ENCODE assay signal across 2 cellular contexts in genomic region chr12:93966516-93967133, GRCh38.
TF ChIP-seq lines count a peak whose summit lies in the region.

No MANE protein-coding gene starts in this region.

TF ChIP-seq in HepG2, 621 proteins besides CTCF, POLR2A, EP300 and RAD21 (continued from another document):
- TF ChIP-seq PHF20 (CRISPR knock-in tag; IDR thresholded peaks at IDR 0.05) (no peak), ZNF83 (CRISPR knock-in tag; IDR thresholded peaks at IDR 0.05; ENCODE audit: borderline replicate concordance) (no peak), KDM5B (CRISPR knock-in tag; IDR thresholded peaks at IDR 0.05; ENCODE audit: borderline replicate concordance) (no peak), ZXDC (CRISPR knock-in tag; IDR thresholded peaks at IDR 0.05) (no peak), PHF5A (CRISPR knock-in tag; IDR thresholded peaks at IDR 0.05; ENCODE audit: low read depth, unreplicated experiment) (no peak), HMG20B (CRISPR knock-in tag; conservative IDR thresholded peaks at IDR 0.05) (no peak), PCBP2 (optimal IDR thresholded peaks at IDR 0.05; ENCODE audit: low read depth, low read length, poor library complexity, severe bottlenecking) (peak; percentile 93), FOXK1 (CRISPR knock-in tag; IDR thresholded peaks at IDR 0.05; ENCODE audit: borderline replicate concordance, low read depth) (no peak), MED13 (CRISPR knock-in tag; IDR thresholded peaks at IDR 0.05) (no peak), TBX2 (CRISPR knock-in tag; IDR thresholded peaks at IDR 0.05; ENCODE audit: borderline replicate concordance) (no peak), FOSL1 (CRISPR knock-in tag; IDR thresholded peaks at IDR 0.05; ENCODE audit: borderline replicate concordance) (no peak)

TF ChIP-seq in HEK293, 187 proteins besides CTCF, POLR2A, EP300 and RAD21 (continued from another document):
- TF ChIP-seq ZBTB21 (tag by site-specific recombination; IDR thresholded peaks at IDR 0.05) (no peak), ZNF169 (tag by site-specific recombination; IDR thresholded peaks at IDR 0.05) (no peak), ZNF501 (tag by site-specific recombination; IDR thresholded peaks at IDR 0.05) (no peak)
